ENCODE assay signal across 12 cellular contexts in the genomic region with DNA sequence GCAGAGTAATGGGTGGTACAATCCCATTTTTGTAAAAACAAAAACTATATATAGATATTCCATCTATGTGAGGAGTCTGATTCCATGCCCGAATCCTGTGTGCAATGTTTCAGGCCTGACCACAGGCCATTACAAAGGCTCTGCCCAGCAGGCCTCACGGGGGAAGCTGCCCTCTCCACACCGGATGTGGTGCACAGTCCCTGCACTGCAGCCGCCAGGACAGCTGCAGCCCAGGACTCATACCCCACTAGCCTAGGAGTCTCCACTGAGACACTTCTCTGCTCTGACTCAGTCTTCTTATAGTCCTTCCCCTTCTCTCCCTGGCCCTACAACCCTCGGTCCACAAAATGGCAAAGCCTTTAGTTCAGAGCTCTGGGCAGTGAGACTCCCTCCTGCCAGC.
DNase-seq lines count a peak whose midpoint lies in the region; ATAC-seq and TF ChIP-seq lines count a peak whose summit lies in the region.
"Had no signal": no experiment of that assay in that cellular context is flagged by ENCODE, and none has a peak within 500 bp of the region (broad histone marks: within the 10 kb centered on the region; RNA-seq: fewer than 3 reads in every experiment).

No MANE protein-coding gene starts in this region.

- H3K9me3 Mint-ChIP-seq in CD14-positive monocyte (no peaks in the 10 kb centered on the region), HFFc6 (no peaks in the 10 kb centered on the region)

- TF ChIP-seq POLR2A in gastrocnemius medialis (IDR thresholded peaks at IDR 0.05), result no peak

- H3K4me1 ChIP-seq in SJCRH30, result peaks cover 18% of the 10 kb centered on the region
- H3K4me1 ChIP-seq in left lung, result peaks cover 0 to 16% of the 10 kb centered on the region in 2 donors
- no peaks in the 10 kb centered on the region for H3K4me1 ChIP-seq in gastrocnemius medialis
- H3K4me1 ChIP-seq: prostate gland had no signal

- H3K27ac ChIP-seq in SJCRH30, result peak overlapping the region; percentile 83
- peak overlapping the region in 1 of 2 donors; percentile 72 for H3K27ac ChIP-seq in left lung
- H3K27ac ChIP-seq in gastrocnemius medialis, result no peak overlapping the region
- H3K27ac ChIP-seq: prostate gland had no signal

- peak overlapping the region; percentile 59 to 89 for H3K4me3 Mint-ChIP-seq in CD14-positive monocyte
- H3K4me3 Mint-ChIP-seq in HFFc6, result peak overlapping the region; percentile 66; the same call in 1 of the 2 replicates
- H3K4me3 Mint-ChIP-seq: B cell had no signal

- peaks cover 40% of the 10 kb centered on the region for H3K4me1 Mint-ChIP-seq in CD14-positive monocyte
- peaks cover 36% of the 10 kb centered on the region for H3K4me1 Mint-ChIP-seq in HFFc6 (ENCODE audit: low read depth)

- H3K27ac Mint-ChIP-seq in CD14-positive monocyte, result peak overlapping the region; percentile 90 to 99 (median 97)
- peak overlapping the region; percentile 86 for H3K27ac Mint-ChIP-seq in HFFc6
- H3K27ac Mint-ChIP-seq: B cell had no signal

- H3K27me3 Mint-ChIP-seq in CD14-positive monocyte (ENCODE audit: low read depth in 3 of 3), result no peaks in the 10 kb centered on the region
- no peaks in the 10 kb centered on the region for H3K27me3 Mint-ChIP-seq in HFFc6 (ENCODE audit: insufficient read depth)
- H3K27me3 Mint-ChIP-seq: B cell had no signal

- in situ Hi-C loops in gastrocnemius medialis (cut with MboI; ENCODE audit: low sequenced_read_pairs in 4 of 4), result no loop called here

- H3K36me3 ChIP-seq in SJCRH30 (no peaks in the 10 kb centered on the region), left lung (no peaks in the 10 kb centered on the region), gastrocnemius medialis (no peaks in the 10 kb centered on the region)
- H3K36me3 ChIP-seq: prostate gland had no signal

- no peak for TF ChIP-seq CTCF in CD14-positive monocyte (IDR thresholded peaks at IDR 0.05)
- no peak for TF ChIP-seq CTCF in HFFc6 (IDR thresholded peaks at IDR 0.05)
- no peak for TF ChIP-seq CTCF in left lung (IDR thresholded peaks at IDR 0.05)
- no peak for TF ChIP-seq CTCF in gastrocnemius medialis (IDR thresholded peaks at IDR 0.05 in 4 of 5, conservative IDR thresholded peaks at IDR 0.05 in 1 of 5)

- H3K4me3 ChIP-seq in SJCRH30 (0 out of 2 replicates have a peak overlapping the region, but pooled peaks have one; percentile 25), left lung (no peak overlapping the region), gastrocnemius medialis (no peak overlapping the region)
- H3K4me3 ChIP-seq: prostate gland had no signal

- intact Hi-C loops in CD14-positive monocyte (cut with micrococcal nuclease) (no loop called here), left lung (cut with DNase I) (no loop called here), gastrocnemius medialis (cut with DNase I; ENCODE audit: low total_unique reads) (no loop called here)

- H3K9me3 ChIP-seq in SJCRH30 (replicated peaks), result no peaks in the 10 kb centered on the region
- no peaks in the 10 kb centered on the region for H3K9me3 ChIP-seq in left lung
- H3K9me3 ChIP-seq in gastrocnemius medialis, result no peaks in the 10 kb centered on the region
- H3K9me3 ChIP-seq: prostate gland had no signal

- ATAC-seq in left lung (peak; percentile 80), gastrocnemius medialis (no peak)

- peak; percentile 87 for DNase-seq in CD14-positive monocyte (ENCODE audit: low spot score)
- no peak for DNase-seq in HFFc6
- DNase-seq in SJCRH30, result peak; percentile 86 to 88
- DNase-seq in left lung, result peak; percentile 60 to 86
- DNase-seq in HPDE6-E6E7 (ENCODE audit: extremely low spot score), result no peak
- DNase-seq in Ammon's horn (ENCODE audit: low spot score), result no peak
- DNase-seq in amniotic stem cell (lab: John Stamatoyannopoulos, UW), result no peak
- no peak for DNase-seq in gastrocnemius medialis
- DNase-seq: activated naive CD4-positive, alpha-beta T cell treated with Interleukin-2 at 50 U/mL for 16 hours; NCI-H526 treated with DMSO at 0.1 percent for 48 hours had no signal

- H3K36me3 Mint-ChIP-seq in CD14-positive monocyte (no peaks in the 10 kb centered on the region), HFFc6 (ENCODE audit: low read depth) (peaks cover 4% of the 10 kb centered on the region; the same call in 1 of the 2 replicates)

- H3K27me3 ChIP-seq in SJCRH30 (no peaks in the 10 kb centered on the region), left lung (no peaks in the 10 kb centered on the region), gastrocnemius medialis (no peaks in the 10 kb centered on the region)

Comparison
In these comparisons a context has a peak if more than half of its experiments do, and no peak if none do; other contexts are left out.
1. DNase-seq: peak in CD14-positive monocyte (single experiment), SJCRH30 (2 of 2) and left lung (2 of 2); none in HFFc6 (single experiment), HPDE6-E6E7 (single experiment), Ammon's horn (single experiment), amniotic stem cell (single experiment) and gastrocnemius medialis (0 of 2).